Comparison of ENCODE assay signal across 19 cellular contexts in genomic region chr1:230895452-230895851, GRCh38.
"Had no signal": no experiment of that assay in that cellular context is flagged by ENCODE, and none has a peak within 500 bp of the region (broad histone marks: within the 10 kb centered on the region; RNA-seq: fewer than 3 reads in every experiment).

No MANE protein-coding gene starts in this region.

- DNase-seq: dermis blood vessel endothelial cell; dorsolateral prefrontal cortex; effector CD4-positive, alpha-beta T cell; effector memory CD4-positive, alpha-beta T cell; foreskin keratinocyte; heart right ventricle; hippocampal formation; left cardiac atrium; left lung; left ventricle myocardium superior; mammary epithelial cell; mesendoderm; midbrain; naive thymus-derived CD4-positive, alpha-beta T cell had no signal

- H3K4me1 Mint-ChIP-seq: naive thymus-derived CD4-positive, alpha-beta T cell had no signal

- H3K27ac Mint-ChIP-seq: naive thymus-derived CD4-positive, alpha-beta T cell had no signal

- H3K27me3 ChIP-seq: foreskin keratinocyte, gastroesophageal sphincter, heart right ventricle, left lung had no signal

- H3K9me3 Mint-ChIP-seq: memory B cell; naive thymus-derived CD4-positive, alpha-beta T cell had no signal

- H3K36me3 ChIP-seq: esophagus muscularis mucosa, gastroesophageal sphincter, heart right ventricle, left lung had no signal

- H3K27ac ChIP-seq: coronary artery, esophagus muscularis mucosa, foreskin keratinocyte, gastroesophageal sphincter, heart right ventricle, left lung had no signal

- H3K4me1 ChIP-seq: foreskin keratinocyte had no signal

- H3K4me3 Mint-ChIP-seq: memory B cell; naive thymus-derived CD4-positive, alpha-beta T cell had no signal

- ATAC-seq: foreskin keratinocyte; gastroesophageal sphincter; heart right ventricle; left cardiac atrium; left ventricle myocardium superior; naive thymus-derived CD4-positive, alpha-beta T cell had no signal

- H3K36me3 Mint-ChIP-seq: memory B cell; naive thymus-derived CD4-positive, alpha-beta T cell had no signal

- H3K4me3 ChIP-seq: coronary artery, dorsolateral prefrontal cortex, esophagus muscularis mucosa, gastroesophageal sphincter, heart right ventricle, left lung, lung had no signal

- H3K9me3 ChIP-seq: esophagus muscularis mucosa, gastroesophageal sphincter, heart right ventricle, left lung had no signal
